ENCODE assay signal across 8 cellular contexts in the genomic region with DNA sequence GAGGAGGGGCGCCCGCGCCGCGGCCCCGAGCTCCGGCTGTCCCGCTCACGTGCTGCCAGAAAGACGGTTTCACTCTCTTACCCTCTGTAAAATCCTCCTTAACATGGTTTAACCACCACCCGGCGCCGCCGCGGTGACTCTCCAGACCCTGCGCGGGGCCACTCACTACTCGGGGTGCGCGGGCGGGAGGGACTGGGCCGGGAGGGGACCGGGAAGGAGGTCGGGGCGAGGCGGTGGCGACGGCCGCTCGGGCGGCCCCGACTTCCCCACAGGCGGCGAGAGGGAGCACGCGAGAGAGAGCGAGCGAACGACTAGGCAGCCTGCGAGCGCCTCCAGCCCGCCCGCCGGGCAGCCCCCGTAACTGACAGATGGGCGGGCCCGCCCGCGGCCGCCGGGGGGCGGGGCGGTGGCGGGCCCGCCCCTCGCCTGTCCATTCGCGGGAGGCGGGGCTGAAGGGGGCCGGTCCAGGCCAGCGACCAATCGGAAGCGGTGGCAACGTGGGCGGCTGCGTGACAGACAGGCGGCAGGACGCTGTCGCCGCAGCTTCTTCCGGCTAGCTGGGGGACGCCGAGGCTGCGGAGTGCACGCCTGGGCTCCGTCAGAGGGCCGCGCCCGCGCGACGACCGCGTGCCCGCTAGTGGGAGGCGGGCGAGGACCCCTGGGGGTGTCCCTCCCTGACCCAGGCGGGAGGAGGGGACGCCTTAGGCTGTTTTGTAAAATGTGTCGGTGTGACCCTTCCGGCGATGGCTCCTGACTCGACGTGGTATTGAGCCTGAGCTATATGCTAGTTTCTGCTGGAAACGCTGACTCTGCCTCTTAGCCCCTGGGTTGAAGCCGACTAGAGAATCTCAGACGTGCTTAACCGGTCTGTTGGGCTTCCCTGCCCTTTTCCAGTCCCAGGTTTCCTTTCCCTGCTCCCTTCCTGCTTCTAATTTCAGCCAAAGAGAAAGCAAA. TPM values are rescaled to one million over a fixed set of nuclear protein-coding genes. Genes with fewer than 3 reads are reported as not detected.
DNase-seq lines count a peak whose midpoint lies in the region; ATAC-seq, FAIRE-seq and TF ChIP-seq lines count a peak whose summit lies in the region.

A gene (minus strand): TSS at position 334 of the 954 bp plus-strand sequence. CDS start 229 bp downstream, at position 105.

- peak within 1 kb of the TSS; percentile 83 to 88 (median 88) for H3K4me3 Mint-ChIP-seq in T-cell

- H3K9me3 Mint-ChIP-seq in T-cell = no peaks in the 10 kb centered on the region

- WGBS in adrenal gland, 4 donors = 0 to 3% (median 1%) methylated on average over 19 to 98 of the region's 98 CpGs
- WGBS in heart right ventricle, 2 donors = 0% methylated on average over 76 to 98 of the region's 98 CpGs

- peak; percentile 85 for ATAC-seq in HG02840 (IDR thresholded peaks at IDR 0.05; ENCODE audit: low FRiP score, unreplicated experiment)
- ATAC-seq in T-cell (replicated peaks in 1 of 4) = peak; percentile 84 to 92 (median 85)
- peak; percentile 95 to 98 (median 95) for ATAC-seq in heart right ventricle
- peak; percentile 97 for ATAC-seq in upper lobe of right lung

- no peaks in the 10 kb centered on the region for H3K27me3 ChIP-seq in adrenal gland
- H3K27me3 ChIP-seq in heart right ventricle = no peaks in the 10 kb centered on the region
- no peaks in the 10 kb centered on the region for H3K27me3 ChIP-seq in upper lobe of right lung

- intact Hi-C loops in adrenal gland (cut with DNase I) (no loop called here), heart right ventricle (cut with DNase I) (loop anchor here in 8 of 10 donors (5.0 to 10.0 kb wide), 7 partner anchors 67 to 424 kb away; no protein-coding TSS in a partner anchor), posterior vena cava (cut with DNase I) (no loop called here), upper lobe of right lung (cut with DNase I) (no loop called here)

- H3K27me3 Mint-ChIP-seq in T-cell = no peaks in the 10 kb centered on the region

- H3K4me1 Mint-ChIP-seq in T-cell = peaks cover 36 to 41% (median 38%) of the 10 kb centered on the region in 3 donors

- peak within 1 kb of the TSS; percentile 95 to 99 (median 99) for H3K27ac ChIP-seq in adrenal gland
- H3K27ac ChIP-seq in heart right ventricle = peak within 1 kb of the TSS; percentile 92 to 99 (median 97)
- H3K27ac ChIP-seq in upper lobe of right lung = peak within 1 kb of the TSS; percentile 95

- TF ChIP-seq POLR2A in GM12891 (IDR thresholded peaks at IDR 0.05; ENCODE audit: low read depth, low read length) (peak; percentile 91), adrenal gland (IDR thresholded peaks at IDR 0.05) (peak; percentile 82 to 98)

- CTCF ChIA-PET in T-cell (lab: Charles Lee) = interaction anchor here (0.5 to 4.4 kb wide), 11 partner anchors 20 to 1574 kb away, joined by 3 to 12 read pairs (median 4); a partner anchor contains a TSS

- POLR2A ChIA-PET in T-cell (lab: Charles Lee) = interaction anchor here (0.5 to 1.2 kb wide), 11 partner anchors 18 to 1548 kb away, joined by 3 to 8 read pairs (median 4); a partner anchor contains a TSS

- H3K36me3 ChIP-seq in adrenal gland (replicated peaks in 1 of 2) (no peaks in the 10 kb centered on the region), heart right ventricle (no peaks in the 10 kb centered on the region), upper lobe of right lung (no peaks in the 10 kb centered on the region)

- H3K4me1 ChIP-seq in adrenal gland (replicated peaks in 1 of 2) (peaks cover 18 to 26% of the 10 kb centered on the region in 2 donors), heart right ventricle (peaks cover 0 to 51% (median 43%) of the 10 kb centered on the region in 9 donors), upper lobe of right lung (peaks cover 20% of the 10 kb centered on the region)

- H3K4me3 ChIP-seq in adrenal gland (peak within 1 kb of the TSS; percentile 48 to 98 (median 64)), heart right ventricle (peak within 1 kb of the TSS; percentile 66 to 94 (median 87)), upper lobe of right lung (peak within 1 kb of the TSS; percentile 68)

- H3K27ac Mint-ChIP-seq in T-cell = peak within 1 kb of the TSS; percentile 89 to 95

- H3K9me3 ChIP-seq in adrenal gland (replicated peaks in 1 of 3) (no peaks in the 10 kb centered on the region), heart right ventricle (no peaks in the 10 kb centered on the region), upper lobe of right lung (no peaks in the 10 kb centered on the region)

- TF ChIP-seq CTCF in adrenal gland (IDR thresholded peaks at IDR 0.05) (peak in 2 of 6 experiments; percentile 16 to 34), heart right ventricle (IDR thresholded peaks at IDR 0.05) (peak in 5 of 9 donors; percentile 7 to 56 (median 41)), upper lobe of right lung (IDR thresholded peaks at IDR 0.05) (peak; percentile 31)

- H3K36me3 Mint-ChIP-seq in T-cell = peaks cover 6% of the 10 kb centered on the region

- FAIRE-seq in GM12891 (lab: Jason Lieb, UNC) = peak; percentile 99

- DNase-seq in GM12891 (ENCODE audit: insufficient read length, low spot score) (peak; percentile 91), NCI-H1436 treated with DMSO at 0.1 percent for 48 hours (lab: John Stamatoyannopoulos, UW) (peak; percentile 70), T-cell (peak; percentile 88 to 96 (median 92)), adrenal gland (peak; percentile 97 to 99 (median 98)), heart right ventricle (peak; percentile 97 to 98), posterior vena cava (ENCODE audit: low spot score) (peak; percentile 100), upper lobe of right lung (peak; percentile 99)

TF ChIP-seq in GM12891, 5 proteins besides CTCF, POLR2A, EP300 and RAD21:
- TF ChIP-seq TAF1 (IDR thresholded peaks at IDR 0.05; ENCODE audit: low read depth, low read length) (peak; percentile 82), PAX5 (IDR thresholded peaks at IDR 0.05; ENCODE audit: insufficient read depth, low read length, severe bottlenecking) (no peak), SPI1 (IDR thresholded peaks at IDR 0.05; ENCODE audit: low read depth, low read length) (peak; percentile 32; the same call in 1 of the 2 replicates), POLR2AphosphoS5 (IDR thresholded peaks at IDR 0.05; ENCODE audit: low read depth, low read length) (peak; percentile 90), POU2F2 (IDR thresholded peaks at IDR 0.05; ENCODE audit: low read depth, low read length) (0 out of 2 replicates have a peak, but pooled peaks have one; percentile 33)
TF ChIP-seq in GM12891: peak in this region for 4.

RNA-seq across cellular contexts. Expression of the gene that starts here (rescaled TPM):
- polyA plus RNA-seq in GM12891 (2012; ENCODE audit: low read depth, missing spikeins) = 2.9 TPM
- total RNA-seq in T-cell (10 to 100 TPM; 21.4 to 29.5 (median 23.5) TPM), adrenal gland (10 to 100 TPM; 11.0 to 36.9 (median 24.9) TPM), heart right ventricle (10 to 100 TPM; 21.7 to 41.6 (median 33.8) TPM), posterior vena cava (10 to 100 TPM; 42.4 to 48.2 TPM), upper lobe of right lung (34.4 TPM)
- polyA plus RNA-seq in adrenal gland (10 to 100 TPM in 1 of 3 donors, 1 to 10 TPM in 2; 2.5 to 28.6 (median 5.1) TPM), heart right ventricle (1 to 10 TPM; 2.6 to 5.9 TPM)

Comparison
In these comparisons a context has a peak if more than half of its experiments do, and no peak if none do; other contexts are left out.
1. Peak in every context shown above with its lines: DNase-seq, ATAC-seq, H3K4me3 ChIP-seq and H3K27ac ChIP-seq.
2. intact Hi-C loops: an anchor here in heart right ventricle (5.0 to 10.0 kb wide); none called in adrenal gland, posterior vena cava and upper lobe of right lung.